ENCODE assay signal across 8 cellular contexts in genomic region chr7:105268511-105269392, GRCh38.
DNase-seq lines count a peak whose midpoint lies in the region; ATAC-seq, FAIRE-seq and TF ChIP-seq lines count a peak whose summit lies in the region.

No MANE protein-coding gene starts in this region.

- DNase-seq in A172 (ENCODE audit: low spot score) (peak; percentile 51), GM04503 (ENCODE audit: low read depth) (peak; percentile 34), NCI-H1694 (lab: John Stamatoyannopoulos, UW) (peak; percentile 42), frontal cortex (ENCODE audit: low spot score in 2 of 2) (peak; percentile 52 to 55), ovary (no peak), occipital lobe (lab: John Stamatoyannopoulos, UW) (no peak)
- no peak for DNase-seq in activated CD8-positive, alpha-beta T cell treated with anti-CD3 and anti-CD28 coated beads, Interleukin-2, amount 10 ng/mL, durations not matched to agents 7 days and 5 days

- H3K9me3 ChIP-seq in ovary, result no peaks in the 10 kb centered on the region

- peak overlapping the region; percentile 60 for H3K27ac Mint-ChIP-seq in activated CD8-positive, alpha-beta T cell treated with anti-CD3 and anti-CD28 coated beads, Interleukin-2, amount 10 ng/mL, durations not matched to agents 7 days and 5 days

- H3K4me1 Mint-ChIP-seq in activated CD8-positive, alpha-beta T cell treated with anti-CD3 and anti-CD28 coated beads, Interleukin-2, amount 10 ng/mL, durations not matched to agents 7 days and 5 days (ENCODE audit: low read depth), result peaks cover 23% of the 10 kb centered on the region

- H3K27me3 ChIP-seq in ovary, result no peaks in the 10 kb centered on the region

- peak; percentile 68 for ATAC-seq in HG02623 (IDR thresholded peaks at IDR 0.05; ENCODE audit: unreplicated experiment)
- ATAC-seq in activated CD8-positive, alpha-beta T cell treated with anti-CD3 and anti-CD28 coated beads, Interleukin-2, amount 10 ng/mL, durations not matched to agents 7 days and 5 days, result peak; percentile 78

- H3K36me3 ChIP-seq in ovary, result no peaks in the 10 kb centered on the region

- TF ChIP-seq EP300 in ovary (IDR thresholded peaks at IDR 0.05), result no peak

- CTCF ChIA-PET in activated CD8-positive, alpha-beta T cell treated with anti-CD3 and anti-CD28 coated beads, Interleukin-2, amount 10 ng/mL, durations not matched to agents 7 days and 5 days (lab: Charles Lee), result interaction anchor here (1.0 to 1.4 kb wide), 4 partner anchors 18 to 288 kb away, joined by 3 to 8 read pairs (median 4); no protein-coding TSS in a partner anchor

- no peaks in the 10 kb centered on the region for H3K9me3 Mint-ChIP-seq in activated CD8-positive, alpha-beta T cell treated with anti-CD3 and anti-CD28 coated beads, Interleukin-2, amount 10 ng/mL, durations not matched to agents 7 days and 5 days (ENCODE audit: insufficient read depth)

- TF ChIP-seq POLR2A in ovary (IDR thresholded peaks at IDR 0.05), result no peak

- POLR2A ChIA-PET in activated CD8-positive, alpha-beta T cell treated with anti-CD3 and anti-CD28 coated beads, Interleukin-2, amount 10 ng/mL, durations not matched to agents 7 days and 5 days (lab: Charles Lee), result interaction anchor here (0.7 to 1.3 kb wide), 4 partner anchors 11 to 263 kb away, joined by 3 to 5 read pairs (median 3); partner anchors contain the start of gene RINT1

- TF ChIP-seq CTCF in ovary (IDR thresholded peaks at IDR 0.05), result no peak

- H3K4me1 ChIP-seq in ovary (ENCODE audit: insufficient read depth), result peaks cover 2% of the 10 kb centered on the region

- peak; percentile 28 for FAIRE-seq in frontal cortex (lab: Jason Lieb, UNC)

- WGBS in ovary, 3 donors, result 1 to 2% (median 1%) methylated on average over 6 of the region's 6 CpGs

- no peaks in the 10 kb centered on the region for H3K36me3 Mint-ChIP-seq in activated CD8-positive, alpha-beta T cell treated with anti-CD3 and anti-CD28 coated beads, Interleukin-2, amount 10 ng/mL, durations not matched to agents 7 days and 5 days (ENCODE audit: low read depth)

- intact Hi-C loops in ovary (cut with DNase I), result no loop called here

- peak overlapping the region; percentile 37 for H3K4me3 ChIP-seq in ovary

- peak overlapping the region; percentile 12 to 55 for H3K27ac ChIP-seq in ovary

- peak overlapping the region; percentile 73 for H3K4me3 Mint-ChIP-seq in activated CD8-positive, alpha-beta T cell treated with anti-CD3 and anti-CD28 coated beads, Interleukin-2, amount 10 ng/mL, durations not matched to agents 7 days and 5 days

- H3K27me3 Mint-ChIP-seq in activated CD8-positive, alpha-beta T cell treated with anti-CD3 and anti-CD28 coated beads, Interleukin-2, amount 10 ng/mL, durations not matched to agents 7 days and 5 days (ENCODE audit: low read depth), result no peaks in the 10 kb centered on the region

Comparison
In these comparisons a context has a peak if more than half of its experiments do, and no peak if none do; other contexts are left out.
1. DNase-seq: peak in A172 (single experiment), GM04503 (single experiment), NCI-H1694 (single experiment) and frontal cortex (2 of 2); none in activated CD8-positive, alpha-beta T cell treated with anti-CD3 and anti-CD28 coated beads, Interleukin-2, amount 10 ng/mL, durations not matched to agents 7 days and 5 days (single experiment), ovary (0 of 5) and occipital lobe (single experiment).